Comparison of ENCODE assay signal across 18 cellular contexts in genomic region chrX:134671207-134671750, GRCh38. TPM values are rescaled to one million over a fixed set of nuclear protein-coding genes. Genes with fewer than 3 reads are reported as not detected.
DNase-seq lines count a peak whose midpoint lies in the region; ATAC-seq, FAIRE-seq and TF ChIP-seq lines count a peak whose summit lies in the region.
"Had no signal": no experiment of that assay in that cellular context is flagged by ENCODE, and none has a peak within 500 bp of the region (broad histone marks: within the 10 kb centered on the region; RNA-seq: fewer than 3 reads in every experiment).

No MANE protein-coding gene starts in this region.

- TF ChIP-seq CTCF in SK-N-SH (IDR thresholded peaks at IDR 0.05), result no peak
- no peak for TF ChIP-seq CTCF in IMR-90 (conservative IDR thresholded peaks at IDR 0.05; ENCODE audit: low read depth, low read length)
- TF ChIP-seq CTCF in bronchial epithelial cell (IDR thresholded peaks at IDR 0.05; ENCODE audit: insufficient read depth, low read length, severe bottlenecking), result no peak

- peaks cover 0 to 1% (median 0%) of the 10 kb centered on the region in 5 donors for H3K36me3 Mint-ChIP-seq in naive thymus-derived CD4-positive, alpha-beta T cell
- H3K36me3 Mint-ChIP-seq: naive B cell had no signal

- no peak overlapping the region for H3K23ac ChIP-seq in IMR-90 (ENCODE audit: low read depth, low read length)

- no peaks in the 10 kb centered on the region for H3K79me2 ChIP-seq in SK-N-SH (ENCODE audit: insufficient read depth)

- peaks cover 32% of the 10 kb centered on the region for H3F3A ChIP-seq in SK-N-SH (replicated peaks; ENCODE audit: insufficient read depth)

- peaks cover 9 to 26% of the 10 kb centered on the region in 2 experiments; a peak in 3 of 4 replicates for H3K4me1 ChIP-seq in SK-N-SH (ENCODE audit: control insufficient read depth in 1 of 2, insufficient read depth in 2 of 2, low read depth in 1 of 2, low read length in 1 of 2)
- peaks cover 20% of the 10 kb centered on the region for H3K4me1 ChIP-seq in IMR-90 (ENCODE audit: control insufficient read depth, insufficient read depth, low read length)
- no peaks in the 10 kb centered on the region for H3K4me1 ChIP-seq in naive thymus-derived CD4-positive, alpha-beta T cell (ENCODE audit: control insufficient read depth in 2 of 2, insufficient read depth in 2 of 2, low read length in 2 of 2)
- H3K4me1 ChIP-seq: breast epithelium had no signal

- peak overlapping the region; percentile 70 for H3K9ac ChIP-seq in SK-N-SH
- no peak overlapping the region for H3K9ac ChIP-seq in IMR-90 (ENCODE audit: low read depth, low read length)

- no peak overlapping the region for H3K56ac ChIP-seq in IMR-90 (ENCODE audit: extremely low read depth, insufficient read depth, low read length)

- peak overlapping the region; percentile 44 for H2BK20ac ChIP-seq in IMR-90 (ENCODE audit: low read depth, low read length)

- peak overlapping the region; percentile 81 for H3K14ac ChIP-seq in IMR-90 (replicated peaks; ENCODE audit: low read depth, low read length)

- 0 out of 2 replicates have a peak, but pooled peaks cover 14% of the 10 kb centered on the region for H3K9me1 ChIP-seq in IMR-90 (ENCODE audit: insufficient read depth, low read length)

- H3K36me3 ChIP-seq in SK-N-SH (replicated peaks in 1 of 2; ENCODE audit: control insufficient read depth in 1 of 2, insufficient read depth in 2 of 2, low read length in 1 of 2), result no peaks in the 10 kb centered on the region
- no peaks in the 10 kb centered on the region for H3K36me3 ChIP-seq in IMR-90 (ENCODE audit: control insufficient read depth, insufficient read depth, low read length)
- no peaks in the 10 kb centered on the region for H3K36me3 ChIP-seq in bronchial epithelial cell (ENCODE audit: control insufficient read depth, insufficient read depth, low read length)
- H3K36me3 ChIP-seq in naive thymus-derived CD4-positive, alpha-beta T cell (ENCODE audit: control insufficient read depth in 2 of 3, insufficient read depth in 3 of 3, low read length in 3 of 3), result no peaks in the 10 kb centered on the region
- H3K36me3 ChIP-seq: breast epithelium had no signal

- no peak for TF ChIP-seq POLR2A in IMR-90 (IDR thresholded peaks at IDR 0.05; ENCODE audit: low read depth, low read length)

- H3K9me2 ChIP-seq in SK-N-SH, result no peaks in the 10 kb centered on the region

- H3K4ac ChIP-seq in IMR-90 (ENCODE audit: low read depth, low read length), result peak overlapping the region; percentile 88

- in situ Hi-C loops in IMR-90 (cut with MboI; ENCODE audit: low sequenced_read_pairs), result no loop called here

- no peaks in the 10 kb centered on the region for H3K9me3 ChIP-seq in SK-N-SH
- no peaks in the 10 kb centered on the region for H3K9me3 ChIP-seq in IMR-90 (ENCODE audit: control insufficient read depth, insufficient read depth, low read length)
- no peaks in the 10 kb centered on the region for H3K9me3 ChIP-seq in naive thymus-derived CD4-positive, alpha-beta T cell (ENCODE audit: control insufficient read depth in 2 of 3, low read length in 3 of 3)
- H3K9me3 ChIP-seq: breast epithelium had no signal

- intact Hi-C loops in IMR-90 (cut with micrococcal nuclease), result no loop called here
- intact Hi-C loops in naive thymus-derived CD4-positive, alpha-beta T cell (cut with micrococcal nuclease), result no loop called here

- H3K4me3 Mint-ChIP-seq in naive thymus-derived CD4-positive, alpha-beta T cell, result no peak overlapping the region
- H3K4me3 Mint-ChIP-seq: effector memory CD8-positive, alpha-beta T cell; naive B cell had no signal

- WGBS in SK-N-SH (ENCODE audit: low lambda C conversion rate), result 67% methylated on average over 8 of the region's 8 CpGs
- no CpG with 5 or more reads among the region's 8 CpGs for WGBS in IMR-90 (ENCODE audit: extremely low coverage in 2 of 2, insufficient read length in 1 of 2), 2 experiments

- DNase-seq in SK-N-SH (no peak), IMR-90 (peak; percentile 42), bronchial epithelial cell (ENCODE audit: low read depth) (peak; percentile 76), NCI-H524 treated with DMSO at 0.1 percent for 48 hours (lab: John Stamatoyannopoulos, UW) (no peak), frontal cortex (ENCODE audit: low spot score in 2 of 2) (no peak)
- DNase-seq in naive thymus-derived CD4-positive, alpha-beta T cell, result no peak
- DNase-seq: ACHN; activated naive CD4-positive, alpha-beta T cell treated with Interleukin-2 at 50 U/mL for 16 hours; effector memory CD8-positive, alpha-beta T cell; Karpas-422; naive B cell; NCI-H187 treated with DMSO at 0.1 percent for 48 hours; stimulated activated naive CD4-positive, alpha-beta T cell had no signal

- H3K79me1 ChIP-seq in IMR-90 (ENCODE audit: low read depth in 1 of 2, low read length in 2 of 2), result no peaks in the 10 kb centered on the region

- peak overlapping the region; percentile 66; the same call in 1 of the 2 replicates for H2AK5ac ChIP-seq in IMR-90 (ENCODE audit: low read depth, low read length)

- FAIRE-seq in bronchial epithelial cell (lab: Jason Lieb, UNC) (no peak), frontal cortex (lab: Jason Lieb, UNC) (no peak)

- TF ChIP-seq RAD21 in SK-N-SH (IDR thresholded peaks at IDR 0.05; ENCODE audit: low read length) (no peak), IMR-90 (IDR thresholded peaks at IDR 0.05; ENCODE audit: low read length) (no peak)

- H3K27ac ChIP-seq in SK-N-SH (ENCODE audit: low read depth in 2 of 2, low read length in 1 of 2) (peak overlapping the region; percentile 91 to 99; a peak in 3 of 4 replicates), IMR-90 (ENCODE audit: insufficient read depth, low read length) (peak overlapping the region; percentile 24; the same call in 1 of the 2 replicates)
- no peak overlapping the region for H3K27ac ChIP-seq in naive thymus-derived CD4-positive, alpha-beta T cell (ENCODE audit: low read depth, low read length)
- H3K27ac ChIP-seq: breast epithelium had no signal

- peaks cover 0 to 7% (median 0%) of the 10 kb centered on the region in 11 donors for H3K9me3 Mint-ChIP-seq in naive thymus-derived CD4-positive, alpha-beta T cell
- H3K9me3 Mint-ChIP-seq: effector memory CD8-positive, alpha-beta T cell had no signal

- no peak overlapping the region for H2AK9ac ChIP-seq in IMR-90 (replicated peaks; ENCODE audit: low read depth, low read length, poor library complexity)

- no peaks in the 10 kb centered on the region for H3K27me3 ChIP-seq in SK-N-SH (ENCODE audit: insufficient read depth)
- H3K27me3 ChIP-seq in IMR-90 (ENCODE audit: control insufficient read depth, insufficient read depth, low read length), result no peaks in the 10 kb centered on the region
- H3K27me3 ChIP-seq in bronchial epithelial cell (ENCODE audit: control insufficient read depth, insufficient read depth, low read length), result no peaks in the 10 kb centered on the region
- H3K27me3 ChIP-seq in naive thymus-derived CD4-positive, alpha-beta T cell (ENCODE audit: control insufficient read depth in 2 of 2, insufficient read depth in 2 of 2, low read length in 2 of 2), result no peaks in the 10 kb centered on the region

- H2BK15ac ChIP-seq in IMR-90 (ENCODE audit: low read depth, low read length), result peak overlapping the region; percentile 83; the same call in 2 of the 3 replicates

- CTCF ChIA-PET in SK-N-SH (lab: Yijun Ruan, JAX), result no interaction called here
- CTCF ChIA-PET in IMR-90 (lab: Yijun Ruan, JAX), result no interaction called here
- CTCF ChIA-PET in naive thymus-derived CD4-positive, alpha-beta T cell (lab: Charles Lee), result no interaction called here

- H3K4me3 ChIP-seq in SK-N-SH (ENCODE audit: low read depth in 2 of 2, low read length in 1 of 2) (no peak overlapping the region), IMR-90 (ENCODE audit: insufficient read depth, low read depth, low read length) (no peak overlapping the region), bronchial epithelial cell (ENCODE audit: low read depth, low read length) (no peak overlapping the region)
- H3K4me3 ChIP-seq in naive thymus-derived CD4-positive, alpha-beta T cell (ENCODE audit: low read length), result no peak overlapping the region
- H3K4me3 ChIP-seq: breast epithelium had no signal

- peak overlapping the region; percentile 97 for H2BK5ac ChIP-seq in IMR-90 (ENCODE audit: low read depth, low read length, poor library complexity, severe bottlenecking)

- POLR2A ChIA-PET in SK-N-SH (lab: Yijun Ruan, JAX), result no interaction called here
- POLR2A ChIA-PET in IMR-90 (lab: Charles Lee; ENCODE audit: unreplicated experiment), result no interaction called here
- POLR2A ChIA-PET in naive thymus-derived CD4-positive, alpha-beta T cell (lab: Charles Lee), result no interaction called here

- H4K20me1 ChIP-seq in SK-N-SH (ENCODE audit: insufficient read depth) (no peaks in the 10 kb centered on the region), IMR-90 (ENCODE audit: insufficient read depth, low read length) (no peaks in the 10 kb centered on the region)

- peak overlapping the region; percentile 45 to 62 for H4K8ac ChIP-seq in IMR-90 (ENCODE audit: low read depth in 2 of 2, low read length in 2 of 2)

- dilution Hi-C loops in IMR-90 (cut with HindIII; ENCODE audit: low sequenced_read_pairs, unreplicated experiment), result no loop called here

- peak overlapping the region; percentile 98 for H2BK120ac ChIP-seq in IMR-90 (ENCODE audit: low read depth, low read length)

- BruUV-seq in IMR-90 (replicated peaks; lab: Mats Ljungman, UMichigan), result no TSS peak

- no peak for TF ChIP-seq EP300 in SK-N-SH (IDR thresholded peaks at IDR 0.05; ENCODE audit: borderline replicate concordance in 1 of 2, low read depth in 1 of 2, low read length in 1 of 2)

- ATAC-seq in SK-N-SH treated with all-trans-retinoic acid at 6 μM for 48 hours (no peak), IMR-90 (ENCODE audit: low read depth) (no peak), GM19452 (IDR thresholded peaks at IDR 0.05; ENCODE audit: unreplicated experiment) (no peak)
- ATAC-seq in naive thymus-derived CD4-positive, alpha-beta T cell, result peak; percentile 45
- ATAC-seq: effector memory CD8-positive, alpha-beta T cell; left lobe of liver had no signal

- H3K27me3 Mint-ChIP-seq in naive thymus-derived CD4-positive, alpha-beta T cell, result no peaks in the 10 kb centered on the region
- H3K27me3 Mint-ChIP-seq: naive B cell had no signal

- H4K5ac ChIP-seq in IMR-90 (ENCODE audit: low read depth, low read length), result peak overlapping the region; percentile 60

- H3K27ac Mint-ChIP-seq in naive thymus-derived CD4-positive, alpha-beta T cell, result peak overlapping the region in 1 of 9 donors; percentile 23
- H3K27ac Mint-ChIP-seq: effector memory CD8-positive, alpha-beta T cell; naive B cell had no signal

- H3K4me1 Mint-ChIP-seq in naive thymus-derived CD4-positive, alpha-beta T cell, result peaks cover 0 to 5% (median 0%) of the 10 kb centered on the region in 7 donors
- H3K4me1 Mint-ChIP-seq: naive B cell had no signal

- peak overlapping the region; percentile 53 for H3K18ac ChIP-seq in IMR-90 (ENCODE audit: low read depth, low read length)

- H2AFZ ChIP-seq in SK-N-SH (ENCODE audit: low read depth) (0 out of 2 replicates have a peak overlapping the region, but pooled peaks have one; percentile 45), IMR-90 (replicated peaks; ENCODE audit: low read length, poor library complexity) (no peak overlapping the region)

- H3K4me2 ChIP-seq in SK-N-SH, result peak overlapping the region; percentile 80; the same call in 1 of the 2 replicates
- no peak overlapping the region for H3K4me2 ChIP-seq in IMR-90 (ENCODE audit: low read depth, low read length)

- peak overlapping the region; percentile 79 for H4K91ac ChIP-seq in IMR-90 (ENCODE audit: insufficient read depth, low read depth, low read length)

RNA-seq across cellular contexts. Expression of gene PLAC1, which starts 13.0 kb away (rescaled TPM):
- 50.9 and 72.3 TPM in 2 replicates for polyA plus RNA-seq in SK-N-SH (2012; rRNA removed)
- 43.2 and 53.1 TPM in 2 replicates for polyA plus RNA-seq in SK-N-SH (2012; cell fraction: cytosol; rRNA removed)
- 19.3 and 28.0 TPM in 2 replicates for polyA plus RNA-seq in SK-N-SH (2012; cell fraction: nucleus; rRNA removed)
- 0.28 and 0.36 TPM in 2 replicates for total RNA-seq in IMR-90 (2012; rRNA removed)
- polyA plus RNA-seq in IMR-90 (2012; rRNA removed), result 0.65 and 0.74 TPM in 2 replicates
- polyA plus RNA-seq in IMR-90 (2012; cell fraction: cytosol; rRNA removed), result 0.15 and 0.66 TPM in 2 replicates
- 0.16 and 0.36 TPM in 2 replicates for polyA plus RNA-seq in IMR-90 (2012; cell fraction: nucleus; rRNA removed; ENCODE audit: low replicate concordance)
- total RNA-seq in bronchial epithelial cell, result 1.3 and 5.1 TPM in 2 replicates
- not detected for total RNA-seq in naive thymus-derived CD4-positive, alpha-beta T cell
- polyA plus RNA-seq in naive thymus-derived CD4-positive, alpha-beta T cell, result not detected
- not detected for total RNA-seq in frontal cortex
- total RNA-seq: breast epithelium, H1, left lobe of liver had no signal

Comparison
In these comparisons a context has a peak if more than half of its experiments do, and no peak if none do; other contexts are left out.
1. DNase-seq: peak in IMR-90 (single experiment) and bronchial epithelial cell (single experiment); none in SK-N-SH (single experiment), naive thymus-derived CD4-positive, alpha-beta T cell (0 of 9), NCI-H524 treated with DMSO at 0.1 percent for 48 hours (single experiment) and frontal cortex (0 of 2).